In the genomic region with DNA sequence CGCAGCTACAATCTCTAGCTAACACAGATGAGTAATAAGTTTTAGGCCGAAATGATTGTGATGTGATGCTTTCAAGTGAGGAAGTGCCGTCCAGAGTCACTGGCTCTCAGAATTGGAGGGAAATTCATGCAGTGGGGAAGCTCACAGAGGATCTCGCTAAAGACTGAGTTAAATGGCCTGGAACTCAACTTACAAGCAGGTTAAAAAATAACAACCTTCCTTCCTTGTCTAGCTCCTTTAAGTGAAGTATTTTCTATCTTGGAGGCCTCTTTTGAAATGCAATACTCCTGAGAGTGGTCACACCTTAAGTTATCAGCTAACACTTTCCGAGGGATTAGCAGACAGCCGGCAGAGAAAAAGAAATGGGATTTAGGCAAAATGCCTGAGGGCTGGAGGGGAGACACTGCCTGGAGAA, we compare ENCODE assay signal across 1 cellular context.
TF ChIP-seq lines count a peak whose summit lies in the region.

No MANE protein-coding gene starts in this region.

TF ChIP-seq in GM23338, 12 proteins besides CTCF, POLR2A, EP300 and RAD21 (continued from another document):
- TF ChIP-seq, protein P1, sequence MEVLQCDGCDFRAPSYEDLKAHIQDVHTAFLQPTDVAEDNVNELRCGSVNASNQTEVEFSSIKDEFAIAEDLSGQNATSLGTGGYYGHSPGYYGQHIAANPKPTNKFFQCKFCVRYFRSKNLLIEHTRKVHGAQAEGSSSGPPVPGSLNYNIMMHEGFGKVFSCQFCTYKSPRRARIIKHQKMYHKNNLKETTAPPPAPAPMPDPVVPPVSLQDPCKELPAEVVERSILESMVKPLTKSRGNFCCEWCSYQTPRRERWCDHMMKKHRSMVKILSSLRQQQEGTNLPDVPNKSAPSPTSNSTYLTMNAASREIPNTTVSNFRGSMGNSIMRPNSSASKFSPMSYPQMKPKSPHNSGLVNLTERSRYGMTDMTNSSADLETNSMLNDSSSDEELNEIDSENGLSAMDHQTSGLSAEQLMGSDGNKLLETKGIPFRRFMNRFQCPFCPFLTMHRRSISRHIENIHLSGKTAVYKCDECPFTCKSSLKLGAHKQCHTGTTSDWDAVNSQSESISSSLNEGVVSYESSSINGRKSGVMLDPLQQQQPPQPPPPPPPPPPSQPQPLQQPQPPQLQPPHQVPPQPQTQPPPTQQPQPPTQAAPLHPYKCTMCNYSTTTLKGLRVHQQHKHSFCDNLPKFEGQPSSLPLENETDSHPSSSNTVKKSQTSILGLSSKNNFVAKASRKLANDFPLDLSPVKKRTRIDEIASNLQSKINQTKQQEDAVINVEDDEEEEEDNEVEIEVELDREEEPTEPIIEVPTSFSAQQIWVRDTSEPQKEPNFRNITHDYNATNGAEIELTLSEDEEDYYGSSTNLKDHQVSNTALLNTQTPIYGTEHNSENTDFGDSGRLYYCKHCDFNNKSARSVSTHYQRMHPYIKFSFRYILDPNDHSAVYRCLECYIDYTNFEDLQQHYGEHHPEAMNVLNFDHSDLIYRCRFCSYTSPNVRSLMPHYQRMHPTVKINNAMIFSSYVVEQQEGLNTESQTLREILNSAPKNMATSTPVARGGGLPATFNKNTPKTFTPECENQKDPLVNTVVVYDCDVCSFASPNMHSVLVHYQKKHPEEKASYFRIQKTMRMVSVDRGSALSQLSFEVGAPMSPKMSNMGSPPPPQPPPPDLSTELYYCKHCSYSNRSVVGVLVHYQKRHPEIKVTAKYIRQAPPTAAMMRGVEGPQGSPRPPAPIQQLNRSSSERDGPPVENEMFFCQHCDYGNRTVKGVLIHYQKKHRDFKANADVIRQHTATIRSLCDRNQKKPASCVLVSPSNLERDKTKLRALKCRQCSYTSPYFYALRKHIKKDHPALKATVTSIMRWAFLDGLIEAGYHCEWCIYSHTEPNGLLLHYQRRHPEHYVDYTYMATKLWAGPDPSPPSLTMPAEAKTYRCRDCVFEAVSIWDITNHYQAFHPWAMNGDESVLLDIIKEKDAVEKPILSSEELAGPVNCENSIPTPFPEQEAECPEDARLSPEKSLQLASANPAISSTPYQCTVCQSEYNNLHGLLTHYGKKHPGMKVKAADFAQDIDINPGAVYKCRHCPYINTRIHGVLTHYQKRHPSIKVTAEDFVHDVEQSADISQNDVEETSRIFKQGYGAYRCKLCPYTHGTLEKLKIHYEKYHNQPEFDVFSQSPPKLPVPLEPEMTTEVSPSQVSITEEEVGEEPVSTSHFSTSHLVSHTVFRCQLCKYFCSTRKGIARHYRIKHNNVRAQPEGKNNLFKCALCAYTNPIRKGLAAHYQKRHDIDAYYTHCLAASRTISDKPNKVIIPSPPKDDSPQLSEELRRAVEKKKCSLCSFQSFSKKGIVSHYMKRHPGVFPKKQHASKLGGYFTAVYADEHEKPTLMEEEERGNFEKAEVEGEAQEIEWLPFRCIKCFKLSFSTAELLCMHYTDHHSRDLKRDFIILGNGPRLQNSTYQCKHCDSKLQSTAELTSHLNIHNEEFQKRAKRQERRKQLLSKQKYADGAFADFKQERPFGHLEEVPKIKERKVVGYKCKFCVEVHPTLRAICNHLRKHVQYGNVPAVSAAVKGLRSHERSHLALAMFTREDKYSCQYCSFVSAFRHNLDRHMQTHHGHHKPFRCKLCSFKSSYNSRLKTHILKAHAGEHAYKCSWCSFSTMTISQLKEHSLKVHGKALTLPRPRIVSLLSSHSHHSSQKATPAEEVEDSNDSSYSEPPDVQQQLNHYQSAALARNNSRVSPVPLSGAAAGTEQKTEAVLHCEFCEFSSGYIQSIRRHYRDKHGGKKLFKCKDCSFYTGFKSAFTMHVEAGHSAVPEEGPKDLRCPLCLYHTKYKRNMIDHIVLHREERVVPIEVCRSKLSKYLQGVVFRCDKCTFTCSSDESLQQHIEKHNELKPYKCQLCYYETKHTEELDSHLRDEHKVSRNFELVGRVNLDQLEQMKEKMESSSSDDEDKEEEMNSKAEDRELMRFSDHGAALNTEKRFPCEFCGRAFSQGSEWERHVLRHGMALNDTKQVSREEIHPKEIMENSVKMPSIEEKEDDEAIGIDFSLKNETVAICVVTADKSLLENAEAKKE (CRISPR knock-in tag; IDR thresholded peaks at IDR 0.05): no peak
